In genomic region chr14:71336488-71337192, GRCh38 we compare ENCODE assay signal across 31 cellular contexts. TPM values are rescaled to one million over a fixed set of nuclear protein-coding genes. Genes with fewer than 3 reads are reported as not detected.
DNase-seq lines count a peak whose midpoint lies in the region; ATAC-seq and TF ChIP-seq lines count a peak whose summit lies in the region.
"Had no signal": no experiment of that assay in that cellular context is flagged by ENCODE, and none has a peak within 500 bp of the region (broad histone marks: within the 10 kb centered on the region; RNA-seq: fewer than 3 reads in every experiment).

No MANE protein-coding gene starts in this region.

- H3K9me3 Mint-ChIP-seq in MCF 10A (ENCODE audit: unreplicated experiment): no peaks in the 10 kb centered on the region
- H3K9me3 Mint-ChIP-seq: activated T-helper 17 cell treated with anti-CD3 and anti-CD28 coated beads, Interleukin-2, amount 50 U/mL, for 72 hours had no signal

- dilution Hi-C loops in mammary epithelial cell (cut with HindIII; ENCODE audit: low sequenced_read_pairs): no loop called here

- no peaks in the 10 kb centered on the region for H3K27me3 ChIP-seq in mammary epithelial cell (ENCODE audit: insufficient read depth, low read length)
- no peaks in the 10 kb centered on the region for H3K27me3 ChIP-seq in hepatocyte
- H3K27me3 ChIP-seq in mucosa of stomach (ENCODE audit: control insufficient read depth, insufficient read depth, low read length): no peaks in the 10 kb centered on the region
- H3K27me3 ChIP-seq in upper lobe of right lung: no peaks in the 10 kb centered on the region
- H3K27me3 ChIP-seq: brain microvascular endothelial cell had no signal

- intact Hi-C loops in MCF 10A (cut with micrococcal nuclease): no loop called here
- intact Hi-C loops in mammary epithelial cell (cut with micrococcal nuclease): no loop called here
- intact Hi-C loops in upper lobe of right lung (cut with DNase I): no loop called here

- no peaks in the 10 kb centered on the region for H3K9me2 ChIP-seq in hepatocyte (replicated peaks; ENCODE audit: insufficient read depth)

- H3K36me3 Mint-ChIP-seq in MCF 10A (ENCODE audit: insufficient read depth, unreplicated experiment): peaks cover 9% of the 10 kb centered on the region

- H3K4me3 ChIP-seq in mammary epithelial cell (replicated peaks in 1 of 3; ENCODE audit: insufficient read depth in 1 of 3, low read depth in 2 of 3, low read length in 3 of 3): no peak overlapping the region
- H3K4me3 ChIP-seq in hepatocyte: no peak overlapping the region
- no peak overlapping the region for H3K4me3 ChIP-seq in mucosa of stomach (ENCODE audit: low read length)
- H3K4me3 ChIP-seq in upper lobe of right lung: no peak overlapping the region
- no peak overlapping the region for H3K4me3 ChIP-seq in foreskin fibroblast (ENCODE audit: low read depth in 1 of 2, low read length in 2 of 2)
- H3K4me3 ChIP-seq: GM23248, skin epidermis had no signal

- BruUV-seq in MCF 10A (replicated peaks; lab: Mats Ljungman, UMichigan) (no TSS peak), mammary epithelial cell (replicated peaks; lab: Mats Ljungman, UMichigan) (no TSS peak)

- H3K27ac ChIP-seq in mammary epithelial cell (ENCODE audit: insufficient read depth, low read depth, low read length): no peak overlapping the region
- H3K27ac ChIP-seq in hepatocyte: peak overlapping the region; percentile 85
- H3K27ac ChIP-seq in upper lobe of right lung: no peak overlapping the region
- H3K27ac ChIP-seq: brain microvascular endothelial cell, C4-2B, GM23248, KMS-11, skin epidermis, VCaP had no signal

- H3K4me3 Mint-ChIP-seq in MCF 10A (ENCODE audit: unreplicated experiment): no peak overlapping the region
- H3K4me3 Mint-ChIP-seq: activated CD4-positive, alpha-beta T cell treated with anti-CD3 and anti-CD28 coated beads for 36 hours; activated CD8-positive, alpha-beta T cell treated with anti-CD3 and anti-CD28 coated beads for 36 hours; activated T-helper 17 cell treated with anti-CD3 and anti-CD28 coated beads, Interleukin-2, amount 50 U/mL, for 72 hours; naive thymus-derived CD8-positive, alpha-beta T cell had no signal

- H3K4me1 ChIP-seq in mammary epithelial cell (ENCODE audit: insufficient read depth, low read length) (no peaks in the 10 kb centered on the region), hepatocyte (ENCODE audit: insufficient read depth) (peaks cover 44% of the 10 kb centered on the region), mucosa of stomach (ENCODE audit: control insufficient read depth, insufficient read depth, low read length) (peaks cover 38% of the 10 kb centered on the region), upper lobe of right lung (peaks cover 18% of the 10 kb centered on the region)

- H2AFZ ChIP-seq in mammary epithelial cell (ENCODE audit: low read depth, low read length) (no peak overlapping the region), hepatocyte (no peak overlapping the region)
- H2AFZ ChIP-seq: GM23248 had no signal

- H4K20me1 ChIP-seq in mammary epithelial cell (ENCODE audit: insufficient read depth, low read length) (no peaks in the 10 kb centered on the region), hepatocyte (ENCODE audit: insufficient read depth, poor library complexity, severe bottlenecking) (no peaks in the 10 kb centered on the region)

- POLR2A ChIA-PET in MCF 10A (lab: Yijun Ruan, JAX): interaction anchor here (0.6 to 1.6 kb wide), 8 partner anchors 9 to 500 kb away, joined by 3 to 5 read pairs (median 3); no protein-coding TSS in a partner anchor

- WGBS in mammary epithelial cell (ENCODE audit: low coverage, missing lambda C conversion rate): 97% methylated on average over 10 of the region's 10 CpGs
- 61% methylated on average over 10 of the region's 10 CpGs for WGBS in hepatocyte (ENCODE audit: low lambda C conversion rate, missing lambda C conversion rate)

- H3K9ac ChIP-seq in mammary epithelial cell (ENCODE audit: insufficient read depth, low read length): no peak overlapping the region
- H3K9ac ChIP-seq in mucosa of stomach (ENCODE audit: low read length): peak overlapping the region; percentile 58
- H3K9ac ChIP-seq: GM23248, KMS-11 had no signal

- no peak for TF ChIP-seq CTCF in MCF 10A (IDR thresholded peaks at IDR 0.05; ENCODE audit: unreplicated experiment)
- no peak for TF ChIP-seq CTCF in mammary epithelial cell (conservative IDR thresholded peaks at IDR 0.05 in 1 of 2, IDR thresholded peaks at IDR 0.05 in 1 of 2; ENCODE audit: extremely low read depth in 1 of 2, insufficient read depth in 1 of 2, low read depth in 1 of 2, low read length in 2 of 2)
- TF ChIP-seq CTCF in hepatocyte (IDR thresholded peaks at IDR 0.05; ENCODE audit: poor library complexity): no peak
- TF ChIP-seq CTCF in upper lobe of right lung (IDR thresholded peaks at IDR 0.05): no peak
- no peak for TF ChIP-seq CTCF in foreskin fibroblast (IDR thresholded peaks at IDR 0.05; ENCODE audit: low read depth, low read length)

- CTCF ChIA-PET in MCF 10A (lab: Yijun Ruan, JAX): no interaction called here
- CTCF ChIA-PET in mammary epithelial cell (lab: Charles Lee; ENCODE audit: low non-redundant PET): no interaction called here

- peak; percentile 20 for DNase-seq in MCF 10A (ENCODE audit: unreplicated experiment)
- DNase-seq in mammary epithelial cell: no peak
- DNase-seq in hepatocyte (ENCODE audit: low spot score): peak; percentile 57
- no peak for DNase-seq in upper lobe of right lung
- DNase-seq in foreskin fibroblast: no peak
- no peak for DNase-seq in GM19240 (ENCODE audit: insufficient read length, low spot score)
- no peak for DNase-seq in GF-D8 (lab: John Stamatoyannopoulos, UW)
- DNase-seq: 8988T; activated CD4-positive, alpha-beta T cell treated with anti-CD3 and anti-CD28 coated beads for 36 hours; activated CD8-positive, alpha-beta memory T cell treated with anti-CD3 and anti-CD28 coated beads, Interleukin-2, amount 50 U/mL, for 48 hours; activated CD8-positive, alpha-beta T cell treated with anti-CD3 and anti-CD28 coated beads for 36 hours; activated naive CD4-positive, alpha-beta T cell treated with anti-CD3 and anti-CD28 coated beads, Interleukin-2, amount 50 U/mL, for 16 hours; amygdala; brain microvascular endothelial cell; DMS79; GM23248; hypothalamus; naive thymus-derived CD8-positive, alpha-beta T cell; NCI-H1417 treated with DMSO at 0.1 percent for 48 hours; NCI-H2081; NCI-H446; NCI-H748 treated with DMSO at 0.1 percent for 48 hours; SHP77 treated with DMSO at 0.1 percent for 48 hours; stimulated activated naive CD4-positive, alpha-beta T cell; T-helper 9 cell had no signal

- in situ Hi-C loops in mammary epithelial cell (cut with MboI; ENCODE audit: low sequenced_read_pairs in 2 of 2): no loop called here

- peak; percentile 52 for ATAC-seq in upper lobe of right lung
- ATAC-seq: activated CD4-positive, alpha-beta T cell treated with anti-CD3 and anti-CD28 coated beads for 36 hours; activated CD8-positive, alpha-beta T cell treated with anti-CD3 and anti-CD28 coated beads for 36 hours; activated T-helper 17 cell treated with anti-CD3 and anti-CD28 coated beads, Interleukin-2, amount 50 U/mL, for 72 hours; naive thymus-derived CD8-positive, alpha-beta T cell had no signal

- H3K9me3 ChIP-seq in mammary epithelial cell (replicated peaks; ENCODE audit: insufficient read depth, low read length): no peaks in the 10 kb centered on the region
- H3K9me3 ChIP-seq in hepatocyte (ENCODE audit: low read depth): no peaks in the 10 kb centered on the region
- no peaks in the 10 kb centered on the region for H3K9me3 ChIP-seq in mucosa of stomach (ENCODE audit: control insufficient read depth, low read length)
- no peaks in the 10 kb centered on the region for H3K9me3 ChIP-seq in upper lobe of right lung

- H3K27ac Mint-ChIP-seq in MCF 10A (ENCODE audit: low read depth, unreplicated experiment): peak overlapping the region; percentile 53
- H3K27ac Mint-ChIP-seq: activated CD4-positive, alpha-beta T cell treated with anti-CD3 and anti-CD28 coated beads for 36 hours; activated CD8-positive, alpha-beta T cell treated with anti-CD3 and anti-CD28 coated beads for 36 hours; activated T-helper 17 cell treated with anti-CD3 and anti-CD28 coated beads, Interleukin-2, amount 50 U/mL, for 72 hours had no signal

- H3K79me2 ChIP-seq in mammary epithelial cell (ENCODE audit: insufficient read depth, low read length): peaks cover 96% of the 10 kb centered on the region
- peaks cover 85% of the 10 kb centered on the region for H3K79me2 ChIP-seq in hepatocyte

- H3K4me2 ChIP-seq in mammary epithelial cell (ENCODE audit: insufficient read depth, low read depth, low read length): no peak overlapping the region
- peak overlapping the region; percentile 74 for H3K4me2 ChIP-seq in hepatocyte
- H3K4me2 ChIP-seq: KMS-11 had no signal

- H3K4me1 Mint-ChIP-seq in MCF 10A (ENCODE audit: insufficient read depth, unreplicated experiment): peaks cover 14% of the 10 kb centered on the region

- H3K36me3 ChIP-seq in mammary epithelial cell (ENCODE audit: insufficient read depth, low read length) (no peaks in the 10 kb centered on the region), hepatocyte (replicated peaks; ENCODE audit: insufficient read depth, low read depth) (no peaks in the 10 kb centered on the region), mucosa of stomach (ENCODE audit: control insufficient read depth, insufficient read depth, low read length) (no peaks in the 10 kb centered on the region), upper lobe of right lung (no peaks in the 10 kb centered on the region)
- H3K36me3 ChIP-seq: brain microvascular endothelial cell had no signal

- H3K27me3 Mint-ChIP-seq in MCF 10A (ENCODE audit: insufficient read depth, unreplicated experiment): no peaks in the 10 kb centered on the region
- H3K27me3 Mint-ChIP-seq: activated CD4-positive, alpha-beta T cell treated with anti-CD3 and anti-CD28 coated beads for 36 hours; activated CD8-positive, alpha-beta T cell treated with anti-CD3 and anti-CD28 coated beads for 36 hours; activated T-helper 17 cell treated with anti-CD3 and anti-CD28 coated beads, Interleukin-2, amount 50 U/mL, for 72 hours; naive thymus-derived CD8-positive, alpha-beta T cell had no signal

RNA-seq across cellular contexts. Expression of gene SIPA1L1, which starts 16.4 kb away (rescaled TPM):
- total RNA-seq in MCF 10A (2022) (58.1 and 69.7 TPM in 2 replicates), mammary epithelial cell (100 to 1,000 TPM in 1 of 2 donors, 10 to 100 TPM in 1; 68.1 to 101 TPM), hepatocyte (36.0 and 41.4 TPM in 2 replicates), upper lobe of right lung (52.1 TPM)
- polyA plus RNA-seq in mammary epithelial cell (27.3 TPM), hepatocyte (41.4 and 42.5 TPM in 2 replicates)
- polyA minus RNA-seq in mammary epithelial cell: 77.4 TPM

Comparison
In these comparisons a context has a peak if more than half of its experiments do, and no peak if none do; other contexts are left out.
1. DNase-seq: peak in MCF 10A (single experiment) and hepatocyte (single experiment); none in mammary epithelial cell (single experiment), upper lobe of right lung (single experiment), foreskin fibroblast (0 of 2), GM19240 (single experiment) and GF-D8 (single experiment).